In genomic region chr6:35260642-35261570, GRCh38 we compare ENCODE assay signal across 8 cellular contexts. TPM values are rescaled to one million over a fixed set of nuclear protein-coding genes. Genes with fewer than 3 reads are reported as not detected.
A peak's percentile ranks its signal among the peaks of the same experiment; 100 is the strongest.
DNase-seq lines count a peak whose midpoint lies in the region; ATAC-seq and TF ChIP-seq lines count a peak whose summit lies in the region.

No MANE protein-coding gene starts in this region.

- H3K79me2 ChIP-seq in GM23338 (replicated peaks; ENCODE audit: insufficient read depth) (peaks cover 22% of the 10 kb centered on the region), fibroblast of lung (ENCODE audit: control insufficient read depth, insufficient read depth, low read length) (peaks cover 9% of the 10 kb centered on the region)

- H3K27ac ChIP-seq in GM23338 (ENCODE audit: low read depth) (peak overlapping the region; percentile 95), SK-N-MC (no peak overlapping the region; the same call in 1 of the 2 replicates), fibroblast of lung (ENCODE audit: insufficient read depth, low read length) (peak overlapping the region; percentile 99), sigmoid colon (peak overlapping the region; percentile 92 to 99 (median 98))

- H4K20me1 ChIP-seq in GM23338 (replicated peaks; ENCODE audit: insufficient read depth) (no peaks in the 10 kb centered on the region; the same call in 1 of the 2 replicates), fibroblast of lung (ENCODE audit: control insufficient read depth, extremely low read depth, insufficient read depth, low read length) (no peaks in the 10 kb centered on the region)

- ATAC-seq in GM23338 (no peak), GM21528 (IDR thresholded peaks at IDR 0.05; ENCODE audit: low FRiP score, unreplicated experiment) (no peak), HG02885 (IDR thresholded peaks at IDR 0.05; ENCODE audit: poor library complexity, unreplicated experiment) (no peak)

- peak overlapping the region; percentile 89 for H3K4me3 Mint-ChIP-seq in GM23338

- no peaks in the 10 kb centered on the region for H3K27me3 ChIP-seq in GM23338 (ENCODE audit: insufficient read depth)
- H3K27me3 ChIP-seq in fibroblast of lung (ENCODE audit: control insufficient read depth, insufficient read depth, low read length), result no peaks in the 10 kb centered on the region
- H3K27me3 ChIP-seq in sigmoid colon, result no peaks in the 10 kb centered on the region

- TF ChIP-seq EP300 in sigmoid colon (IDR thresholded peaks at IDR 0.05), result no peak

- peaks cover 8% of the 10 kb centered on the region; the same call in 1 of the 2 replicates for H3F3A ChIP-seq in GM23338 (replicated peaks; ENCODE audit: low read depth)

- H3K9me3 ChIP-seq in SK-N-MC (ENCODE audit: low read depth, low read length) (no peaks in the 10 kb centered on the region), fibroblast of lung (ENCODE audit: control insufficient read depth, insufficient read depth, low read depth, low read length) (no peaks in the 10 kb centered on the region), sigmoid colon (no peaks in the 10 kb centered on the region)

- intact Hi-C loops in sigmoid colon (cut with DNase I), result no loop called here

- H3K4me2 ChIP-seq in GM23338 (peak overlapping the region; percentile 84), fibroblast of lung (ENCODE audit: extremely low read depth, insufficient read depth, low read length) (peak overlapping the region; percentile 86)

- no peaks in the 10 kb centered on the region for H3K9me2 ChIP-seq in GM23338 (ENCODE audit: insufficient read depth)

- no peak for TF ChIP-seq POLR2A in sigmoid colon (IDR thresholded peaks at IDR 0.05)

- H3K27ac Mint-ChIP-seq in GM23338, result peak overlapping the region; percentile 99

- TF ChIP-seq CTCF in GM23338 (conservative IDR thresholded peaks at IDR 0.05; ENCODE audit: low read depth in 2 of 2) (no peak), fibroblast of lung (conservative IDR thresholded peaks at IDR 0.05 in 1 of 2, IDR thresholded peaks at IDR 0.05 in 1 of 2; ENCODE audit: low read depth in 1 of 2, low read length in 2 of 2) (no peak), sigmoid colon (IDR thresholded peaks at IDR 0.05) (no peak)

- peaks cover 10% of the 10 kb centered on the region for H3K27me3 Mint-ChIP-seq in GM23338 (ENCODE audit: insufficient read depth, low read depth, poor library complexity)

- no peaks in the 10 kb centered on the region; the same call in 2 of the 3 replicates for H3K9me3 Mint-ChIP-seq in GM23338

- peak overlapping the region; percentile 84 for H3K4me3 ChIP-seq in GM23338
- peak overlapping the region; percentile 83 for H3K4me3 ChIP-seq in SK-N-MC
- peak overlapping the region; percentile 73 to 89 (median 81) for H3K4me3 ChIP-seq in fibroblast of lung (replicated peaks in 1 of 4; ENCODE audit: control extremely low read depth in 1 of 4, insufficient read depth in 1 of 4, low read depth in 3 of 4, low read length in 4 of 4)
- peak overlapping the region; percentile 89 to 98 (median 96) for H3K4me3 ChIP-seq in sigmoid colon

- H3K36me3 ChIP-seq in GM23338 (ENCODE audit: insufficient read depth) (no peaks in the 10 kb centered on the region), SK-N-MC (ENCODE audit: insufficient read depth, low read length) (no peaks in the 10 kb centered on the region), fibroblast of lung (ENCODE audit: control insufficient read depth, insufficient read depth, low read length) (no peaks in the 10 kb centered on the region), sigmoid colon (no peaks in the 10 kb centered on the region)

- H3K9ac ChIP-seq in SK-N-MC (ENCODE audit: insufficient read length), result peak overlapping the region; percentile 93
- no peak overlapping the region for H3K9ac ChIP-seq in fibroblast of lung (ENCODE audit: insufficient read depth, low read length)

- peaks cover 4% of the 10 kb centered on the region for H3K4me1 Mint-ChIP-seq in GM23338

- DNase-seq in GM23338 (ENCODE audit: low spot score) (no peak), SK-N-MC (ENCODE audit: low read depth, low spot score) (no peak), fibroblast of lung (ENCODE audit: low read depth in 2 of 2) (no peak), sigmoid colon (peak; percentile 57), NCI-H146 (lab: John Stamatoyannopoulos, UW) (no peak), islet precursor cell (no peak)

- 83 to 86% methylated on average over 6 of the region's 6 CpGs for WGBS in sigmoid colon, 2 donors

- peaks cover 8% of the 10 kb centered on the region; the same call in 1 of the 2 replicates for H3K4me1 ChIP-seq in GM23338 (ENCODE audit: insufficient read depth)
- no peaks in the 10 kb centered on the region for H3K4me1 ChIP-seq in fibroblast of lung (ENCODE audit: control insufficient read depth, extremely low read depth, insufficient read depth, low read length)
- H3K4me1 ChIP-seq in sigmoid colon, result peaks cover 0 to 40% (median 20%) of the 10 kb centered on the region in 4 donors

- H2AFZ ChIP-seq in GM23338 (no peak overlapping the region), fibroblast of lung (ENCODE audit: low read length) (no peak overlapping the region)

- no peaks in the 10 kb centered on the region for H3K36me3 Mint-ChIP-seq in GM23338 (ENCODE audit: low read depth)

TF ChIP-seq in GM23338, 12 proteins besides CTCF, POLR2A, EP300 and RAD21:
- TF ChIP-seq EZH2 (IDR thresholded peaks at IDR 0.05; ENCODE audit: low read depth, unreplicated experiment) (no peak), ZNF331 (CRISPR knock-in tag; IDR thresholded peaks at IDR 0.05; ENCODE audit: low read depth) (no peak), STAT1 (IDR thresholded peaks at IDR 0.05; ENCODE audit: unreplicated experiment) (no peak), JUNB (IDR thresholded peaks at IDR 0.05; ENCODE audit: unreplicated experiment) (no peak), ZNF114 (CRISPR knock-in tag; IDR thresholded peaks at IDR 0.05) (no peak)
TF ChIP-seq in GM23338: peak in this region for 0.

RNA-seq across cellular contexts. Expression of gene ZNF76, which starts 1.4 kb away (rescaled TPM):
- 18.1 and 18.8 TPM in 2 replicates for total RNA-seq in GM23338 (2014; rRNA removed; shearing (Covaris generic))
- 12.5 and 13.7 TPM in 2 replicates for polyA plus RNA-seq in GM23338 (2016; fragmentation: Nextera tagmentation; extraction: Ambion mirVana)
- total RNA-seq in fibroblast of lung, result 9.8 and 19.5 TPM in 2 replicates
- polyA plus RNA-seq in fibroblast of lung, result 9.6 and 11.4 TPM in 2 replicates
- polyA plus RNA-seq in fibroblast of lung (2012), result 11.9 and 13.4 TPM in 2 replicates
- 33.8 and 61.8 TPM in 2 replicates for polyA minus RNA-seq in fibroblast of lung (ENCODE audit: low replicate concordance)
- 10 to 100 TPM; 29.3 to 59.8 (median 31.8) TPM for total RNA-seq in sigmoid colon
- polyA plus RNA-seq in sigmoid colon, result 10 to 100 TPM; 14.3 to 28.3 (median 15.0) TPM

RNA-seq across cellular contexts. Expression of gene DEF6, which starts 36.7 kb away (rescaled TPM):
- 5.7 and 7.2 TPM in 2 replicates for total RNA-seq in GM23338 (2014; rRNA removed; shearing (Covaris generic))
- polyA plus RNA-seq in GM23338 (2016; fragmentation: Nextera tagmentation; extraction: Ambion mirVana) (3.2 and 5.1 TPM in 2 replicates), fibroblast of lung (0.12 and 0.17 TPM in 2 replicates), sigmoid colon (10 to 100 TPM in 1 of 3 donors, 1 to 10 TPM in 2; 4.2 to 30.1 (median 4.6) TPM)
- total RNA-seq in fibroblast of lung (0.33 and 0.51 TPM in 2 replicates), sigmoid colon (1 to 10 TPM; 1.4 to 4.7 (median 3.5) TPM)
- 0.17 and 0.41 TPM in 2 replicates for polyA plus RNA-seq in fibroblast of lung (2012)
- not detected in 2 replicates for polyA minus RNA-seq in fibroblast of lung (ENCODE audit: low replicate concordance)

RNA-seq across cellular contexts. Expression of gene SCUBE3, which starts 47.1 kb away (rescaled TPM):
- total RNA-seq in GM23338 (2014; rRNA removed; shearing (Covaris generic)), result 0.70 and 1.1 TPM in 2 replicates
- polyA plus RNA-seq in GM23338 (2016; fragmentation: Nextera tagmentation; extraction: Ambion mirVana) (0.39 and 0.56 TPM in 2 replicates), fibroblast of lung (0.29 and 1.2 TPM in 2 replicates), sigmoid colon (under 1 TPM in 1 of 3 donors, not detected in 2; 0.29 TPM)
- total RNA-seq in fibroblast of lung (under 0.01 TPM in 2 replicates), sigmoid colon (10 to 100 TPM in 1 of 4 donors, 1 to 10 TPM in 3; 2.1 to 12.7 (median 5.3) TPM)
- polyA plus RNA-seq in fibroblast of lung (2012), result 0.20 and 1.1 TPM in 2 replicates
- polyA minus RNA-seq in fibroblast of lung (ENCODE audit: low replicate concordance), result 0.37 and 2.7 TPM in 2 replicates
